Comparison of ENCODE assay signal across 8 cellular contexts in genomic region chr20:6074145-6074561, GRCh38. TPM values are rescaled to one million over a fixed set of nuclear protein-coding genes. Genes with fewer than 3 reads are reported as not detected.
DNase-seq lines count a peak whose midpoint lies in the region; ATAC-seq, FAIRE-seq and TF ChIP-seq lines count a peak whose summit lies in the region.

No MANE protein-coding gene starts in this region.

- no peak overlapping the region for H3K4me3 Mint-ChIP-seq in GM23338

- no peaks in the 10 kb centered on the region for H4K20me1 ChIP-seq in GM23338 (replicated peaks; ENCODE audit: insufficient read depth)

- no peak overlapping the region for H3K27ac Mint-ChIP-seq in GM23338

- 43 to 58% (median 45%) methylated on average over 2 of the region's 2 CpGs for WGBS in small intestine, 3 donors

- H3K9me2 ChIP-seq in GM23338 (ENCODE audit: insufficient read depth): no peaks in the 10 kb centered on the region

- peak; percentile 72 for ATAC-seq in GM23338
- no peak for ATAC-seq in HG03175 (IDR thresholded peaks at IDR 0.05; ENCODE audit: unreplicated experiment)

- H3K4me1 ChIP-seq in GM23338 (ENCODE audit: insufficient read depth): no peaks in the 10 kb centered on the region
- H3K4me1 ChIP-seq in small intestine (ENCODE audit: control insufficient read depth in 2 of 2, insufficient read depth in 1 of 2, low read depth in 1 of 2, low read length in 1 of 2): peaks cover 0 to 2% of the 10 kb centered on the region in 2 donors

- H3K27me3 ChIP-seq in GM23338 (ENCODE audit: insufficient read depth) (no peaks in the 10 kb centered on the region), small intestine (ENCODE audit: control insufficient read depth in 2 of 2, insufficient read depth in 2 of 2, low read length in 2 of 2) (no peaks in the 10 kb centered on the region)

- no peak overlapping the region for H3K4me2 ChIP-seq in GM23338

- no peaks in the 10 kb centered on the region for H3K9me3 ChIP-seq in small intestine (ENCODE audit: control insufficient read depth, low read depth)

- H2AFZ ChIP-seq in GM23338: no peak overlapping the region

- no peaks in the 10 kb centered on the region for H3K79me2 ChIP-seq in GM23338 (replicated peaks; ENCODE audit: insufficient read depth)

- H3F3A ChIP-seq in GM23338 (replicated peaks; ENCODE audit: low read depth): no peaks in the 10 kb centered on the region

- FAIRE-seq in small intestine (lab: Jason Lieb, UNC): no peak

- TF ChIP-seq CTCF in GM23338 (conservative IDR thresholded peaks at IDR 0.05; ENCODE audit: low read depth in 2 of 2): peak in 1 of 2 experiments; percentile 35; a peak in 2 of 4 replicates
- peak; percentile 61 for TF ChIP-seq CTCF in epithelial cell of proximal tubule (conservative IDR thresholded peaks at IDR 0.05; ENCODE audit: low read depth, low read length)

- H3K27me3 Mint-ChIP-seq in GM23338 (ENCODE audit: insufficient read depth, low read depth, poor library complexity): peaks cover 2% of the 10 kb centered on the region

- H3K36me3 ChIP-seq in GM23338 (ENCODE audit: insufficient read depth) (peaks cover 10% of the 10 kb centered on the region; the same call in 1 of the 2 replicates), small intestine (ENCODE audit: control insufficient read depth in 2 of 2, insufficient read depth in 2 of 2, low read length in 2 of 2) (peaks cover 0 to 5% of the 10 kb centered on the region in 2 donors)

- no peaks in the 10 kb centered on the region; the same call in 2 of the 3 replicates for H3K4me1 Mint-ChIP-seq in GM23338

- peak; percentile 36 for DNase-seq in DMS53 treated with DMSO at 0.1 percent for 48 hours (lab: John Stamatoyannopoulos, UW; ENCODE audit: unreplicated experiment)
- peak; percentile 41 for DNase-seq in GM23338 (ENCODE audit: low spot score)
- DNase-seq in NCI-H748 (lab: John Stamatoyannopoulos, UW; ENCODE audit: unreplicated experiment): peak; percentile 82
- no peak for DNase-seq in epithelial cell of proximal tubule (ENCODE audit: low read depth)
- peak; percentile 72 for DNase-seq in small intestine
- no peak for DNase-seq in stimulated activated CD4-positive, alpha-beta T cell treated with anti-CD3 and anti-CD28 coated beads, Interleukin-1b, Interleukin-23, amount 100 ng/mL, for 48 hours
- no peak for DNase-seq in activated naive CD4-positive, alpha-beta T cell treated with Interleukin-2 at 50 U/mL for 16 hours

- H3K4me3 ChIP-seq in GM23338 (no peak overlapping the region), epithelial cell of proximal tubule (ENCODE audit: low read depth, low read length) (no peak overlapping the region), small intestine (ENCODE audit: low read depth in 1 of 2, low read length in 2 of 2) (no peak overlapping the region)

- H3K36me3 Mint-ChIP-seq in GM23338 (ENCODE audit: low read depth): peaks cover 22% of the 10 kb centered on the region; the same call in 2 of the 3 replicates

- H3K9me3 Mint-ChIP-seq in GM23338: no peaks in the 10 kb centered on the region; the same call in 2 of the 3 replicates

- H3K27ac ChIP-seq in GM23338 (ENCODE audit: low read depth) (no peak overlapping the region), small intestine (ENCODE audit: low read depth in 1 of 2, low read length in 1 of 2) (peak overlapping the region in 1 of 2 donors; percentile 37)

TF ChIP-seq in GM23338, 12 proteins besides CTCF, POLR2A, EP300 and RAD21:
- no peak for TF ChIP-seq STAT1 (IDR thresholded peaks at IDR 0.05; ENCODE audit: unreplicated experiment)
TF ChIP-seq in GM23338: peak in this region for 0.

RNA-seq across cellular contexts. Expression of gene LRRN4, which starts 20.3 kb away (rescaled TPM):
- total RNA-seq in GM23338 (2014; rRNA removed; shearing (Covaris generic)): 0.70 and 2.2 TPM in 2 replicates
- polyA plus RNA-seq in GM23338 (2016; fragmentation: Nextera tagmentation; extraction: Ambion mirVana) (0.21 and 0.63 TPM in 2 replicates), small intestine (under 1 TPM in 1 of 3 donors, not detected in 2; 0.06 TPM)
- total RNA-seq in epithelial cell of proximal tubule: 152 and 199 TPM in 2 replicates

RNA-seq across cellular contexts. Expression of gene FERMT1, which starts 48.7 kb away (rescaled TPM):
- 15.8 and 18.3 TPM in 2 replicates for total RNA-seq in GM23338 (2014; rRNA removed; shearing (Covaris generic))
- polyA plus RNA-seq in GM23338 (2016; fragmentation: Nextera tagmentation; extraction: Ambion mirVana) (16.2 and 17.9 TPM in 2 replicates), small intestine (10 to 100 TPM in 1 of 3 donors, 1 to 10 TPM in 2; 3.2 to 25.2 (median 7.4) TPM)
- 21.8 and 26.1 TPM in 2 replicates for total RNA-seq in epithelial cell of proximal tubule

Comparison
In these comparisons a context has a peak if more than half of its experiments do, and no peak if none do; other contexts are left out.
1. DNase-seq: peak in DMS53 treated with DMSO at 0.1 percent for 48 hours (single experiment), GM23338 (single experiment), NCI-H748 (single experiment) and small intestine (single experiment); none in epithelial cell of proximal tubule (single experiment), stimulated activated CD4-positive, alpha-beta T cell treated with anti-CD3 and anti-CD28 coated beads, Interleukin-1b, Interleukin-23, amount 100 ng/mL, for 48 hours (single experiment) and activated naive CD4-positive, alpha-beta T cell treated with Interleukin-2 at 50 U/mL for 16 hours (single experiment).
2. RNA of gene LRRN4, which starts 20.3 kb away (total RNA-seq): 152 to 199 TPM in epithelial cell of proximal tubule; 0.70 to 2.2 TPM in GM23338; every median in the first group is over 10 times any median in the second.